Comparison of ENCODE assay signal across 2 cellular contexts in genomic region chr1:70436617-70437236, GRCh38.
TF ChIP-seq lines count a peak whose summit lies in the region.

No MANE protein-coding gene starts in this region.

TF ChIP-seq in liver, 16 proteins besides CTCF, POLR2A, EP300 and RAD21:
- TF ChIP-seq FOXA2 (IDR thresholded peaks at IDR 0.05) (no peak), EGR1 (IDR thresholded peaks at IDR 0.05; ENCODE audit: low read depth in 2 of 2) (no peak), JUND (IDR thresholded peaks at IDR 0.05) (no peak), ZBTB33 (IDR thresholded peaks at IDR 0.05) (no peak), REST (IDR thresholded peaks at IDR 0.05) (no peak), HNF4A (conservative IDR thresholded peaks at IDR 0.05) (no peak), ATF3 (IDR thresholded peaks at IDR 0.05) (no peak), TAF1 (conservative IDR thresholded peaks at IDR 0.05) (no peak), FOXA1 (IDR thresholded peaks at IDR 0.05) (no peak)
TF ChIP-seq in liver: peak in this region for 0.

TF ChIP-seq in HepG2, 621 proteins besides CTCF, POLR2A, EP300 and RAD21:
- no peak for TF ChIP-seq EEA1 (CRISPR knock-in tag; IDR thresholded peaks at IDR 0.05; ENCODE audit: borderline replicate concordance)
- TF ChIP-seq MAF1 (CRISPR knock-in tag; IDR thresholded peaks at IDR 0.05; ENCODE audit: borderline replicate concordance) = no peak
- TF ChIP-seq ZNF646 (CRISPR knock-in tag; IDR thresholded peaks at IDR 0.05) = no peak
- no peak for TF ChIP-seq KLF15 (CRISPR knock-in tag; IDR thresholded peaks at IDR 0.05; ENCODE audit: borderline replicate concordance)
- TF ChIP-seq NCOR1 (IDR thresholded peaks at IDR 0.05; ENCODE audit: borderline replicate concordance, low read length) = no peak
- TF ChIP-seq TRAFD1 (CRISPR knock-in tag; IDR thresholded peaks at IDR 0.05; ENCODE audit: borderline replicate concordance) = no peak
- TF ChIP-seq TFDP2 (CRISPR knock-in tag; IDR thresholded peaks at IDR 0.05) = no peak
- TF ChIP-seq NFKBIZ (CRISPR knock-in tag; IDR thresholded peaks at IDR 0.05) = no peak
